ENCODE assay signal across 25 cellular contexts in genomic region chr3:148147896-148148295, GRCh38.
DNase-seq lines count a peak whose midpoint lies in the region; ATAC-seq and TF ChIP-seq lines count a peak whose summit lies in the region.
"Had no signal": no experiment of that assay in that cellular context is flagged by ENCODE, and none has a peak within 500 bp of the region (broad histone marks: within the 10 kb centered on the region; RNA-seq: fewer than 3 reads in every experiment).

No MANE protein-coding gene starts in this region.

- intact Hi-C loops in ovary (cut with DNase I) = no loop called here

- no peak for TF ChIP-seq CTCF in choroid plexus epithelial cell (conservative IDR thresholded peaks at IDR 0.05; ENCODE audit: low read depth, low read length)
- TF ChIP-seq CTCF in ovary (IDR thresholded peaks at IDR 0.05) = no peak

- no peaks in the 10 kb centered on the region for H3K4me1 ChIP-seq in ovary (ENCODE audit: insufficient read depth)
- H3K4me1 ChIP-seq: breast epithelium, Caco-2, colonic mucosa, gastrocnemius medialis, psoas muscle had no signal

- H3K27ac ChIP-seq in ovary = no peak overlapping the region
- H3K27ac ChIP-seq: BLaER1 treated with 17β-estradiol and CSF1 and Interleukin-3, amounts not matched to agents 10 nM and 100 nM; breast epithelium; colonic mucosa; epithelial cell of prostate; gastrocnemius medialis; psoas muscle; tibial nerve; VCaP had no signal

- no peak for TF ChIP-seq RAD21 in Ishikawa (IDR thresholded peaks at IDR 0.05; ENCODE audit: low read depth)

- TF ChIP-seq EP300 in Ishikawa (IDR thresholded peaks at IDR 0.05; ENCODE audit: borderline replicate concordance) (no peak), ovary (IDR thresholded peaks at IDR 0.05) (no peak)

- no peak for ATAC-seq in GM18909 (IDR thresholded peaks at IDR 0.05; ENCODE audit: poor library complexity, unreplicated experiment)
- ATAC-seq: gastrocnemius medialis, psoas muscle, sciatic nerve had no signal

- DNase-seq in choroid plexus epithelial cell (ENCODE audit: low read depth) (peak; percentile 46), iris pigment epithelial cell (ENCODE audit: low read depth) (peak; percentile 46), stromal cell of bone marrow (ENCODE audit: low read depth) (peak; percentile 36), CD1c-positive myeloid dendritic cell (ENCODE audit: extremely low spot score) (no peak), ovary (no peak)
- DNase-seq: activated CD4-positive, alpha-beta T cell treated with anti-CD3 and anti-CD28 coated beads, Interleukin-2, amount 10 ng/mL, durations not matched to agents 24 days and 14 days; Caco-2; colonic mucosa; DMS79; effector CD8-positive, alpha-beta T cell; gastrocnemius medialis; NCI-H1048; NCI-H2107; NCI-H748 treated with DMSO at 0.1 percent for 48 hours; psoas muscle; stimulated activated CD4-positive, alpha-beta T cell treated with anti-CD3 and anti-CD28 coated beads, Interleukin-4, amount 100 ng/mL, for 1 hour; T-helper 9 cell had no signal

- H3K4me3 ChIP-seq in choroid plexus epithelial cell (ENCODE audit: low read depth, low read length) (no peak overlapping the region), ovary (no peak overlapping the region)
- H3K4me3 ChIP-seq: BLaER1 treated with 17β-estradiol and CSF1 and Interleukin-3, amounts not matched to agents 10 nM and 100 nM; breast epithelium; colonic mucosa; gastrocnemius medialis; psoas muscle; tibial nerve had no signal

- WGBS in ovary, 3 donors = 76 to 84% (median 80%) methylated on average over 2 of the region's 2 CpGs

- H3K36me3 ChIP-seq in ovary = no peaks in the 10 kb centered on the region
- H3K36me3 ChIP-seq: BLaER1 treated with 17β-estradiol and CSF1 and Interleukin-3, amounts not matched to agents 10 nM and 100 nM; breast epithelium; colonic mucosa; gastrocnemius medialis; tibial nerve had no signal

- no peaks in the 10 kb centered on the region for H3K9me3 ChIP-seq in ovary
- H3K9me3 ChIP-seq: BLaER1 treated with 17β-estradiol and CSF1 and Interleukin-3, amounts not matched to agents 10 nM and 100 nM; breast epithelium; Caco-2; colonic mucosa; gastrocnemius medialis; psoas muscle; tibial nerve had no signal

- TF ChIP-seq POLR2A in ovary (IDR thresholded peaks at IDR 0.05) = no peak

- no peaks in the 10 kb centered on the region for H3K27me3 ChIP-seq in ovary
- H3K27me3 ChIP-seq: BLaER1 treated with 17β-estradiol and CSF1 and Interleukin-3, amounts not matched to agents 10 nM and 100 nM; breast epithelium; colonic mucosa; gastrocnemius medialis; tibial nerve had no signal

TF ChIP-seq in Ishikawa, 13 proteins besides CTCF, POLR2A, EP300 and RAD21:
- TF ChIP-seq MAX (IDR thresholded peaks at IDR 0.05) (no peak), CEBPB (IDR thresholded peaks at IDR 0.05) (peak; percentile 41; the same call in 1 of the 2 replicates), TCF12 (IDR thresholded peaks at IDR 0.05; ENCODE audit: low read depth) (no peak)

Comparison
In these comparisons a context has a peak if more than half of its experiments do, and no peak if none do; other contexts are left out.
1. DNase-seq: peak in choroid plexus epithelial cell (single experiment), iris pigment epithelial cell (single experiment) and stromal cell of bone marrow (single experiment); none in CD1c-positive myeloid dendritic cell (single experiment) and ovary (0 of 5).